8 cellular contexts compared by ENCODE assay signal in genomic region chr5:177006265-177006972, GRCh38. TPM values are rescaled to one million over a fixed set of nuclear protein-coding genes. Genes with fewer than 3 reads are reported as not detected.
DNase-seq lines count a peak whose midpoint lies in the region; ATAC-seq and TF ChIP-seq lines count a peak whose summit lies in the region.

Gene UIMC1 (minus strand): TSS chr5:177006779. CDS start chr5:176982615, 24,164 bp downstream.

- CTCF ChIA-PET in CD4-positive, alpha-beta T cell (lab: Charles Lee), result interaction anchor here (0.6 to 1.7 kb wide), 9 partner anchors 10 to 595 kb away, joined by 3 to 10 read pairs (median 4); partner anchors contain the start of gene ZNF346
- CTCF ChIA-PET in activated CD8-positive, alpha-beta memory T cell treated with anti-CD3 and anti-CD28 coated beads for 36 hours (lab: Charles Lee), result interaction anchor here (0.6 to 2.1 kb wide), 4 partner anchors 10 to 559 kb away, joined by 3 to 7 read pairs (median 4); no protein-coding TSS in a partner anchor

- H3K27me3 ChIP-seq in CD4-positive, alpha-beta T cell (ENCODE audit: control insufficient read depth, insufficient read depth, low read length), result no peaks in the 10 kb centered on the region

- peak within 1 kb of the TSS; percentile 72 for H3K27ac ChIP-seq in CD4-positive, alpha-beta T cell (ENCODE audit: low read depth, low read length)

- no peaks in the 10 kb centered on the region for H3K27me3 Mint-ChIP-seq in CD4-positive, alpha-beta T cell

- H3K4me1 Mint-ChIP-seq in CD4-positive, alpha-beta T cell (ENCODE audit: low read depth), result peaks cover 35% of the 10 kb centered on the region

- peak; percentile 83 for ATAC-seq in CD4-positive, alpha-beta T cell (ENCODE audit: poor library complexity)
- peak; percentile 73 for ATAC-seq in GM19467 (IDR thresholded peaks at IDR 0.05; ENCODE audit: unreplicated experiment)

- peaks cover 14% of the 10 kb centered on the region for H3K36me3 Mint-ChIP-seq in CD4-positive, alpha-beta T cell (ENCODE audit: low read depth)

- peak; percentile 84 to 93 (median 88) for DNase-seq in CD4-positive, alpha-beta T cell
- peak; percentile 75 for DNase-seq in HS-5 (ENCODE audit: low read depth)
- peak; percentile 79 to 86 for DNase-seq in NOMO-1 (lab: John Stamatoyannopoulos, UW; ENCODE audit: unreplicated experiment in 2 of 2)
- DNase-seq in effector CD8-positive, alpha-beta T cell (lab: John Stamatoyannopoulos, UW), result peak; percentile 87
- DNase-seq in lung microvascular endothelial cell (ENCODE audit: low read depth in 2 of 2), result peak; percentile 95 to 97
- DNase-seq in stimulated activated CD4-positive, alpha-beta T cell treated with anti-CD3 and anti-CD28 coated beads, TNF-alpha, amount 100 ng/mL, for 4 hours (ENCODE audit: low read depth in 3 of 3), result peak; percentile 86 to 89 (median 89)

- no peaks in the 10 kb centered on the region for H3K9me3 ChIP-seq in CD4-positive, alpha-beta T cell (ENCODE audit: control insufficient read depth, low read length)

- no peak for TF ChIP-seq CTCF in CD4-positive, alpha-beta T cell (IDR thresholded peaks at IDR 0.05)

- intact Hi-C loops in CD4-positive, alpha-beta T cell (cut with DNase I, micrococcal nuclease), result loop anchor here in 1 of 2 experiments (5.0 to 10.0 kb wide), 4 partner anchors 131 to 1728 kb away; partner anchors contain the start of genes RNF44, TSPAN17 and ZNF354A

- peaks cover 6% of the 10 kb centered on the region for H3K9me3 Mint-ChIP-seq in CD4-positive, alpha-beta T cell

- POLR2A ChIA-PET in CD4-positive, alpha-beta T cell (lab: Charles Lee), result interaction anchor here (0.6 to 3.8 kb wide), 8 partner anchors 14 to 127 kb away, joined by 3 to 32 read pairs (median 7); partner anchors contain the start of genes NSD1 and ZNF346
- POLR2A ChIA-PET in activated CD8-positive, alpha-beta memory T cell treated with anti-CD3 and anti-CD28 coated beads for 36 hours (lab: Charles Lee), result interaction anchor here (0.7 to 1.5 kb wide), 3 partner anchors 10 to 290 kb away, joined by 3 to 6 read pairs (median 3); no protein-coding TSS in a partner anchor

- H3K27ac Mint-ChIP-seq in CD4-positive, alpha-beta T cell, result peak within 1 kb of the TSS; percentile 95

- peak within 1 kb of the TSS; percentile 99 for H3K4me3 Mint-ChIP-seq in CD4-positive, alpha-beta T cell

RNA-seq across cellular contexts. Expression of gene UIMC1, which starts in this region (rescaled TPM):
- total RNA-seq in CD4-positive, alpha-beta T cell, result 10 to 100 TPM; 42.3 to 50.8 TPM
- total RNA-seq in activated CD8-positive, alpha-beta memory T cell treated with anti-CD3 and anti-CD28 coated beads for 36 hours, result 10 to 100 TPM; 40.0 to 41.3 TPM
- total RNA-seq in lung microvascular endothelial cell, result 30.7 and 61.5 TPM in 2 replicates

Comparison
In these comparisons a context has a peak if more than half of its experiments do, and no peak if none do; other contexts are left out.
1. Peak in every context shown above with its lines: DNase-seq, ATAC-seq and H3K27ac ChIP-seq.